In genomic region chr16:57462209-57462977, GRCh38 we compare ENCODE assay signal across 8 cellular contexts. TPM values are rescaled to one million over a fixed set of nuclear protein-coding genes. Genes with fewer than 3 reads are reported as not detected.
DNase-seq lines count a peak whose midpoint lies in the region; ATAC-seq, FAIRE-seq and TF ChIP-seq lines count a peak whose summit lies in the region.

Gene POLR2C, plus strand, starts transcription at chr16:57462679. Its CDS starts 46 bp downstream, at chr16:57462725.

- 3% methylated on average over 28 of the region's 47 CpGs for WGBS in HepG2 (ENCODE audit: low lambda C conversion rate)

- peak within 1 kb of the TSS; percentile 63 for H3K27ac ChIP-seq in HepG2 (ENCODE audit: extremely low read length, insufficient read depth, low read length)

- H3K36me3 ChIP-seq in BE2C = peaks cover 83% of the 10 kb centered on the region
- H3K36me3 ChIP-seq in HepG2 (replicated peaks in 1 of 2; ENCODE audit: control insufficient read depth in 1 of 2, insufficient read depth in 2 of 2, low read length in 2 of 2) = peaks cover 34 to 65% of the 10 kb centered on the region in 2 experiments

- DNase-seq in BE2C (peak; percentile 93), NCI-H526 treated with DMSO at 0.1 percent for 48 hours (lab: John Stamatoyannopoulos, UW) (peak; percentile 25), dedifferentiated amniotic fluid mesenchymal stem cell (ENCODE audit: extremely low spot score) (peak; percentile 78), HepG2 (ENCODE audit: low spot score) (peak; percentile 80)
- DNase-seq in activated CD4-positive, alpha-beta T cell treated with anti-CD3 and anti-CD28 coated beads, Interleukin-2, amount 10 ng/mL, durations not matched to agents 7 days and 5 days = peak; percentile 93
- DNase-seq in stimulated activated CD4-positive, alpha-beta T cell treated with anti-CD3 and anti-CD28 coated beads, Interleukin-4, amount 100 ng/mL, for 1 hour = peak; percentile 95

- H3K27me3 Mint-ChIP-seq in activated CD4-positive, alpha-beta T cell treated with anti-CD3 and anti-CD28 coated beads, Interleukin-2, amount 10 ng/mL, durations not matched to agents 7 days and 5 days = no peaks in the 10 kb centered on the region

- H3K9me3 ChIP-seq in BE2C (no peaks in the 10 kb centered on the region), HepG2 (ENCODE audit: low read length) (no peaks in the 10 kb centered on the region)

- H3K79me2 ChIP-seq in HepG2 (ENCODE audit: insufficient read depth, low read length) = peaks cover 34% of the 10 kb centered on the region

- H3K27ac Mint-ChIP-seq in activated CD4-positive, alpha-beta T cell treated with anti-CD3 and anti-CD28 coated beads, Interleukin-2, amount 10 ng/mL, durations not matched to agents 7 days and 5 days = peak within 1 kb of the TSS; percentile 98

- CTCF ChIA-PET in activated CD4-positive, alpha-beta T cell treated with anti-CD3 and anti-CD28 coated beads, Interleukin-2, amount 10 ng/mL, durations not matched to agents 7 days and 5 days (lab: Charles Lee) = interaction anchor here (0.6 to 3.7 kb wide), 28 partner anchors 9 to 649 kb away, joined by 3 to 40 read pairs (median 4); partner anchors contain the start of genes CCDC102A, CIAPIN1, COQ9 and DOK4
- CTCF ChIA-PET in HepG2 (lab: Yijun Ruan, JAX; ENCODE audit: low intra/inter-chr PET ratio, low total read pairs) = interaction anchor here (0.7 to 4.6 kb wide), 4 partner anchors 10 to 57 kb away, joined by 3 to 37 read pairs (median 4); no protein-coding TSS in a partner anchor

- peak; percentile 86 for FAIRE-seq in HepG2 (lab: Jason Lieb, UNC)

- peak within 1 kb of the TSS; percentile 95 for H3K4me3 ChIP-seq in BE2C (ENCODE audit: low read depth, low read length)
- H3K4me3 ChIP-seq in HepG2 (replicated peaks in 1 of 3; ENCODE audit: insufficient read depth in 1 of 3, low read depth in 2 of 3, low read length in 3 of 3) = peak within 1 kb of the TSS; percentile 94 to 100 (median 99)

- TF ChIP-seq POLR2A in HepG2 (IDR thresholded peaks at IDR 0.05; ENCODE audit: insufficient read depth in 1 of 2, low read depth in 2 of 2, low read length in 2 of 2) = peak; percentile 99

- H3K27me3 ChIP-seq in BE2C = no peaks in the 10 kb centered on the region
- no peaks in the 10 kb centered on the region; a peak in 1 of 5 replicates for H3K27me3 ChIP-seq in HepG2 (ENCODE audit: control insufficient read depth in 1 of 2, insufficient read depth in 2 of 2, low read length in 2 of 2)

- peak within 1 kb of the TSS; percentile 94 for H3K9ac ChIP-seq in HepG2 (ENCODE audit: insufficient read depth, low read depth, low read length)

- H3K4me1 Mint-ChIP-seq in activated CD4-positive, alpha-beta T cell treated with anti-CD3 and anti-CD28 coated beads, Interleukin-2, amount 10 ng/mL, durations not matched to agents 7 days and 5 days = peaks cover 32% of the 10 kb centered on the region

- peaks cover 25% of the 10 kb centered on the region for H3K36me3 Mint-ChIP-seq in activated CD4-positive, alpha-beta T cell treated with anti-CD3 and anti-CD28 coated beads, Interleukin-2, amount 10 ng/mL, durations not matched to agents 7 days and 5 days (ENCODE audit: low read depth)

- TF ChIP-seq EP300 in HepG2 (IDR thresholded peaks at IDR 0.05; ENCODE audit: low read depth in 2 of 2, low read length in 2 of 2) (0 out of 4 replicates have a peak, but pooled peaks of 1 of the 2 experiments have one; percentile 34), HepG2 (CRISPR knock-in tag; IDR thresholded peaks at IDR 0.05; ENCODE audit: borderline replicate concordance) (peak; percentile 57; the same call in 1 of the 2 replicates)

- peak; percentile 92 for TF ChIP-seq RAD21 in HepG2 (CRISPR knock-in tag; IDR thresholded peaks at IDR 0.05)

- H3K9me3 Mint-ChIP-seq in activated CD4-positive, alpha-beta T cell treated with anti-CD3 and anti-CD28 coated beads, Interleukin-2, amount 10 ng/mL, durations not matched to agents 7 days and 5 days = no peaks in the 10 kb centered on the region

- H2AFZ ChIP-seq in HepG2 (ENCODE audit: low read length) = no peak within 1 kb of the TSS

- peak within 1 kb of the TSS; percentile 95 for H3K4me2 ChIP-seq in HepG2 (ENCODE audit: low read depth, low read length)

- intact Hi-C loops in HepG2 (cut with micrococcal nuclease; ENCODE audit: unreplicated experiment) = loop anchor here (1.0 kb wide), 1 partner anchor 57 kb away; no protein-coding TSS in a partner anchor

- in situ Hi-C loops in HepG2 (cut with HindIII; ENCODE audit: extremely low pct_ligation_motif_present, low pct_unique_long_range_greater_than_20kb) = no loop called here

- peak; percentile 82 for TF ChIP-seq CTCF in BE2C (IDR thresholded peaks at IDR 0.05; ENCODE audit: low read depth, low read length)
- TF ChIP-seq CTCF in HepG2 (CRISPR knock-in tag; IDR thresholded peaks at IDR 0.05) = peak; percentile 99

- ATAC-seq in GM19035 (IDR thresholded peaks at IDR 0.05; ENCODE audit: unreplicated experiment) (peak; percentile 93), HG03354 (IDR thresholded peaks at IDR 0.05; ENCODE audit: poor library complexity, severe bottlenecking, unreplicated experiment) (peak; percentile 89), HepG2 (peak; percentile 97)

- no TSS peak for BruUV-seq in HepG2 (replicated peaks; lab: Mats Ljungman, UMichigan)

- POLR2A ChIA-PET in activated CD4-positive, alpha-beta T cell treated with anti-CD3 and anti-CD28 coated beads, Interleukin-2, amount 10 ng/mL, durations not matched to agents 7 days and 5 days (lab: Charles Lee) = interaction anchor here (0.8 kb wide), 1 partner anchor 15 kb away, joined by 3 read pairs; the partner anchor contains the start of genes CIAPIN1 and COQ9
- POLR2A ChIA-PET in HepG2 (lab: Yijun Ruan, JAX) = interaction anchor here (0.7 to 3.7 kb wide), 18 partner anchors 10 to 273 kb away, joined by 3 to 52 read pairs (median 4); partner anchors contain the start of genes CIAPIN1, COQ9, DOK4 and KATNB1

- H4K20me1 ChIP-seq in HepG2 (ENCODE audit: insufficient read depth, low read length) = no peaks in the 10 kb centered on the region

- H3K4me1 ChIP-seq in BE2C (peaks cover 11% of the 10 kb centered on the region), HepG2 (ENCODE audit: insufficient read depth, low read length) (peaks cover 33% of the 10 kb centered on the region)

- H3K4me3 Mint-ChIP-seq in activated CD4-positive, alpha-beta T cell treated with anti-CD3 and anti-CD28 coated beads, Interleukin-2, amount 10 ng/mL, durations not matched to agents 7 days and 5 days = peak within 1 kb of the TSS; percentile 99

TF ChIP-seq in HepG2, 621 proteins besides CTCF, POLR2A, EP300 and RAD21 (continues in another document):
- peak; percentile 99 for TF ChIP-seq ZNF580 (CRISPR knock-in tag; IDR thresholded peaks at IDR 0.05; ENCODE audit: borderline replicate concordance, low read depth)
- TF ChIP-seq MBNL3 (CRISPR knock-in tag; conservative IDR thresholded peaks at IDR 0.05) = no peak
- TF ChIP-seq SMAD9 (CRISPR knock-in tag; IDR thresholded peaks at IDR 0.05) = no peak
- no peak for TF ChIP-seq RNF2 (conservative IDR thresholded peaks at IDR 0.05; ENCODE audit: low read depth)
- TF ChIP-seq TFDP2 (CRISPR knock-in tag; IDR thresholded peaks at IDR 0.05) = peak; percentile 87
- peak; percentile 95 for TF ChIP-seq SAFB2 (CRISPR knock-in tag; IDR thresholded peaks at IDR 0.05; ENCODE audit: borderline replicate concordance, low read depth)

RNA-seq across cellular contexts. Expression of gene POLR2C, which starts in this region (rescaled TPM):
- 481 TPM for polyA plus RNA-seq in BE2C (2012; ENCODE audit: insufficient read depth, insufficient read length, low read depth)
- total RNA-seq in activated CD4-positive, alpha-beta T cell treated with anti-CD3 and anti-CD28 coated beads, Interleukin-2, amount 10 ng/mL, durations not matched to agents 7 days and 5 days = 10 to 100 TPM; 54.0 to 55.0 TPM
- 104 and 146 TPM in 2 replicates for total RNA-seq in HepG2 (2016; rRNA removed; fragmentation: Illumina TruSeq; extraction: Trizol)
- total RNA-seq in HepG2 (2016; cell fraction: cytosol; rRNA removed; fragmentation: Illumina TruSeq; extraction: Trizol; ENCODE audit: low read depth) = 18.6 and 24.2 TPM in 2 replicates
- 103 and 154 TPM in 2 replicates for total RNA-seq in HepG2 (2016; cell fraction: insoluble cytoplasmic fraction; rRNA removed; fragmentation: Illumina TruSeq; extraction: Trizol)
- 49.1 and 55.4 TPM in 2 replicates for total RNA-seq in HepG2 (2016; cell fraction: membrane; rRNA removed; fragmentation: Illumina TruSeq; extraction: Trizol)
- 54.3 and 64.6 TPM in 2 replicates for total RNA-seq in HepG2 (2016; cell fraction: nucleus; rRNA removed; fragmentation: Illumina TruSeq; extraction: Trizol)
- polyA plus RNA-seq in HepG2 (2011; rRNA removed) = 199 and 216 TPM in 2 replicates
- 226 and 249 TPM in 2 replicates for polyA plus RNA-seq in HepG2 (2011; cell fraction: cytosol; rRNA removed)
- polyA plus RNA-seq in HepG2 (2011; cell fraction: nucleus; rRNA removed) = 143 and 144 TPM in 2 replicates
- 72.5 and 84.4 TPM in 2 replicates for polyA plus RNA-seq in HepG2 (2012)
- 18.7 and 20.9 TPM in 2 replicates for polyA plus RNA-seq in HepG2 (2016; cell fraction: cytosol; fragmentation: Illumina TruSeq; extraction: Trizol; ENCODE audit: low read depth)
- polyA plus RNA-seq in HepG2 (2016; cell fraction: insoluble cytoplasmic fraction; fragmentation: Illumina TruSeq; extraction: Trizol; ENCODE audit: low read depth) = 169 and 175 TPM in 2 replicates
- 41.6 and 42.2 TPM in 2 replicates for polyA plus RNA-seq in HepG2 (2016; cell fraction: membrane; fragmentation: Illumina TruSeq; extraction: Trizol; ENCODE audit: low read depth)
- 94.8 and 102 TPM in 2 replicates for polyA plus RNA-seq in HepG2 (2016; cell fraction: nucleus; fragmentation: Illumina TruSeq; extraction: Trizol; ENCODE audit: insufficient read depth, low read depth)
- 302 and 354 TPM in 2 replicates for polyA minus RNA-seq in HepG2 (2011; rRNA and poly(A)+ RNA removed; ENCODE audit: low replicate concordance)
- polyA minus RNA-seq in HepG2 (2011; cell fraction: cytosol; rRNA and poly(A)+ RNA removed) = 134 and 135 TPM in 2 replicates
- polyA minus RNA-seq in HepG2 (2011; cell fraction: nucleus; rRNA and poly(A)+ RNA removed) = 124 and 139 TPM in 2 replicates

Comparison
In these comparisons a context has a peak if more than half of its experiments do, and no peak if none do; other contexts are left out.
1. Peak in every context shown above with its lines: DNase-seq, ATAC-seq, H3K4me3 ChIP-seq and H3K27ac ChIP-seq.
2. DNase-seq: peak in every context shown above with its lines; median percentile 95 in stimulated activated CD4-positive, alpha-beta T cell treated with anti-CD3 and anti-CD28 coated beads, Interleukin-4, amount 100 ng/mL, for 1 hour; 93 in BE2C; 93 in activated CD4-positive, alpha-beta T cell treated with anti-CD3 and anti-CD28 coated beads, Interleukin-2, amount 10 ng/mL, durations not matched to agents 7 days and 5 days; 80 in HepG2; 78 in dedifferentiated amniotic fluid mesenchymal stem cell; 25 in NCI-H526 treated with DMSO at 0.1 percent for 48 hours.